Comparison of ENCODE assay signal across 19 cellular contexts in genomic region chr5:132659598-132660493, GRCh38. TPM values are rescaled to one million over a fixed set of nuclear protein-coding genes. Genes with fewer than 3 reads are reported as not detected.
"Had no signal": no experiment of that assay in that cellular context is flagged by ENCODE, and none has a peak within 500 bp of the region (broad histone marks: within the 10 kb centered on the region; RNA-seq: fewer than 3 reads in every experiment).

No MANE protein-coding gene starts in this region.

- H3K4me3 Mint-ChIP-seq: central memory CD8-positive, alpha-beta T cell; neural progenitor cell had no signal

- ATAC-seq: body of pancreas, heart right ventricle, pancreas had no signal

- DNase-seq: activated CD4-positive, alpha-beta T cell treated with anti-CD3 and anti-CD28 coated beads for 1 hour; activated naive CD4-positive, alpha-beta T cell treated with anti-CD3 and anti-CD28 coated beads, Interleukin-2, amount 50 U/mL, for 16 hours; amniotic stem cell; body of pancreas; cortex of kidney; effector CD8-positive, alpha-beta T cell; heart right ventricle; islet precursor cell; left ventricle myocardium inferior; mesendoderm; pancreas; stimulated activated CD4-positive, alpha-beta T cell treated with anti-CD3 and anti-CD28 coated beads, Interleukin-15, amount 100 ng/mL, for 24 hours; stimulated activated CD4-positive, alpha-beta T cell treated with anti-CD3 and anti-CD28 coated beads, Interleukin-4, amount 100 ng/mL, for 24 hours; tibial artery had no signal

- H3K4me3 ChIP-seq: body of pancreas, heart right ventricle, left ventricle myocardium inferior, neural progenitor cell, pancreas, tibial artery, vagina had no signal

- H3K9me3 Mint-ChIP-seq: central memory CD8-positive, alpha-beta T cell had no signal

- H3K27ac Mint-ChIP-seq: neural progenitor cell had no signal

- H3K4me1 ChIP-seq: neural progenitor cell, pancreas had no signal

- H3K27ac ChIP-seq: body of pancreas, heart right ventricle, left ventricle myocardium inferior, neural progenitor cell, pancreas, tibial artery, vagina had no signal

- H3K36me3 ChIP-seq: heart right ventricle, left ventricle myocardium inferior, neural progenitor cell, pancreas, tibial artery, vagina had no signal

- H3K36me3 Mint-ChIP-seq: neural progenitor cell had no signal

- H3K9me3 ChIP-seq: body of pancreas, heart right ventricle, left ventricle myocardium inferior, pancreas, tibial artery, vagina had no signal

RNA-seq across cellular contexts. Expression of gene IL13, which starts 1.9 kb away (rescaled TPM):
- total RNA-seq: body of pancreas, frontal cortex, left ventricle myocardium inferior, pancreas, skeletal muscle tissue, vagina had no signal

RNA-seq across cellular contexts. Expression of gene IL4, which starts 13.9 kb away (rescaled TPM):
- total RNA-seq: body of pancreas, frontal cortex, heart right ventricle, left ventricle myocardium inferior, pancreas, skeletal muscle tissue, vagina had no signal
